27 cellular contexts compared by ENCODE assay signal in genomic region chr7:1754345-1754908, GRCh38.
"Had no signal": no experiment of that assay in that cellular context is flagged by ENCODE, and none has a peak within 500 bp of the region (broad histone marks: within the 10 kb centered on the region; RNA-seq: fewer than 3 reads in every experiment).

No MANE protein-coding gene starts in this region.

- H3K27ac Mint-ChIP-seq: activated CD8-positive, alpha-beta T cell treated with anti-CD3 and anti-CD28 coated beads for 36 hours; activated naive CD4-positive, alpha-beta T cell treated with anti-CD3 and anti-CD28 coated beads, Interleukin-2, amount 10 ng/mL, durations not matched to agents 7 days and 5 days; activated naive CD8-positive, alpha-beta T cell treated with anti-CD3 and anti-CD28 coated beads for 36 hours; activated T-cell treated with anti-CD3 and anti-CD28 coated beads, Interleukin-2, amount 50 U/mL, for 72 hours; activated T-helper 2 cell treated with anti-CD3 and anti-CD28 coated beads, Interferon-gamma antibody, Interleukin-2, Interleukin-4, amounts not matched to agents 10 μg/mL and 5 μg/mL and 100 μg/mL, durations not matched to agents 14 hours and 24 hours and 36 hours; T-helper 17 cell had no signal

- H3K4me3 Mint-ChIP-seq: activated CD8-positive, alpha-beta T cell treated with anti-CD3 and anti-CD28 coated beads for 36 hours; activated naive CD4-positive, alpha-beta T cell treated with anti-CD3 and anti-CD28 coated beads, Interleukin-2, amount 10 ng/mL, durations not matched to agents 7 days and 5 days; activated naive CD8-positive, alpha-beta T cell treated with anti-CD3 and anti-CD28 coated beads for 36 hours; activated T-cell treated with anti-CD3 and anti-CD28 coated beads, Interleukin-2, amount 50 U/mL, for 72 hours; T-helper 17 cell had no signal

- H3K9me3 Mint-ChIP-seq: activated CD8-positive, alpha-beta T cell treated with anti-CD3 and anti-CD28 coated beads for 36 hours; activated naive CD4-positive, alpha-beta T cell treated with anti-CD3 and anti-CD28 coated beads, Interleukin-2, amount 10 ng/mL, durations not matched to agents 7 days and 5 days; activated naive CD8-positive, alpha-beta T cell treated with anti-CD3 and anti-CD28 coated beads for 36 hours; activated T-cell treated with anti-CD3 and anti-CD28 coated beads, Interleukin-2, amount 50 U/mL, for 72 hours; activated T-helper 2 cell treated with anti-CD3 and anti-CD28 coated beads, Interferon-gamma antibody, Interleukin-2, Interleukin-4, amounts not matched to agents 10 μg/mL and 5 μg/mL and 100 μg/mL, durations not matched to agents 14 hours and 24 hours and 36 hours had no signal

- DNase-seq: activated CD4-positive, alpha-beta T cell treated with anti-CD3 and anti-CD28 coated beads, Interleukin-2, amount 50 U/mL, for 1 hour; activated CD4-positive, CD25-positive, alpha-beta regulatory T cell; activated CD8-positive, alpha-beta memory T cell treated with anti-CD3 and anti-CD28 coated beads, Interleukin-2, amount 50 U/mL, for 4 hours; activated CD8-positive, alpha-beta T cell treated with anti-CD3 and anti-CD28 coated beads for 36 hours; activated gamma-delta T cell treated with Interleukin-2 at 50 U/mL for 16 hours; activated naive CD4-positive, alpha-beta T cell treated with anti-CD3 and anti-CD28 coated beads, Interleukin-2, amount 10 ng/mL, durations not matched to agents 7 days and 5 days; activated naive CD8-positive, alpha-beta T cell treated with anti-CD3 and anti-CD28 coated beads for 36 hours; activated T-cell treated with anti-CD3 and anti-CD28 coated beads, Interleukin-2, amount 50 U/mL, for 72 hours; caudate nucleus; Kasumi-1; KBM-7; NCI-H1092; NCI-H1417; NCI-H1694; NCI-H2029; NCI-H2107; NCI-H2171 treated with DMSO at 0.1 percent for 48 hours; NCI-H345; NCI-H510A; NCI-H526 treated with DMSO at 0.1 percent for 48 hours; NCI-H82; OCI-M1; SIG-M5; T-helper 17 cell; T1000 had no signal

- ATAC-seq: activated CD8-positive, alpha-beta T cell treated with anti-CD3 and anti-CD28 coated beads for 36 hours; activated T-cell treated with anti-CD3 and anti-CD28 coated beads, Interleukin-2, amount 50 U/mL, for 72 hours; Panc1; T-helper 17 cell had no signal

- H3K36me3 Mint-ChIP-seq: activated naive CD4-positive, alpha-beta T cell treated with anti-CD3 and anti-CD28 coated beads, Interleukin-2, amount 10 ng/mL, durations not matched to agents 7 days and 5 days; activated naive CD8-positive, alpha-beta T cell treated with anti-CD3 and anti-CD28 coated beads for 36 hours had no signal
